19 cellular contexts compared by ENCODE assay signal in genomic region chr5:173645897-173646574, GRCh38. TPM values are rescaled to one million over a fixed set of nuclear protein-coding genes. Genes with fewer than 3 reads are reported as not detected.
A peak's percentile ranks its signal among the peaks of the same experiment; 100 is the strongest.
DNase-seq lines count a peak whose midpoint lies in the region; ATAC-seq and TF ChIP-seq lines count a peak whose summit lies in the region.
"Had no signal": no experiment of that assay in that cellular context is flagged by ENCODE, and none has a peak within 500 bp of the region (broad histone marks: within the 10 kb centered on the region; RNA-seq: fewer than 3 reads in every experiment).

No MANE protein-coding gene starts in this region.

- peaks cover 11% of the 10 kb centered on the region for H3K4me1 ChIP-seq in cardiac muscle cell (ENCODE audit: low read depth)
- H3K4me1 ChIP-seq in right atrium auricular region, result no peaks in the 10 kb centered on the region
- no peaks in the 10 kb centered on the region for H3K4me1 ChIP-seq in upper lobe of right lung
- no peaks in the 10 kb centered on the region for H3K4me1 ChIP-seq in aorta (ENCODE audit: control insufficient read depth in 1 of 2, insufficient read depth in 2 of 2, low read length in 2 of 2)

- no peaks in the 10 kb centered on the region for H3K9me3 ChIP-seq in cardiac muscle cell (ENCODE audit: low read depth)
- no peaks in the 10 kb centered on the region for H3K9me3 ChIP-seq in right atrium auricular region
- no peaks in the 10 kb centered on the region for H3K9me3 ChIP-seq in upper lobe of right lung
- no peaks in the 10 kb centered on the region for H3K9me3 ChIP-seq in aorta (ENCODE audit: control insufficient read depth, low read length)
- H3K9me3 ChIP-seq: SK-N-SH had no signal

- H3K27ac ChIP-seq in cardiac muscle cell (peak overlapping the region; percentile 61), right atrium auricular region (no peak overlapping the region), upper lobe of right lung (no peak overlapping the region), aorta (ENCODE audit: low read depth in 1 of 2, low read length in 2 of 2) (no peak overlapping the region)
- H3K27ac ChIP-seq: brain microvascular endothelial cell had no signal

- H3K36me3 ChIP-seq in cardiac muscle cell, result no peaks in the 10 kb centered on the region
- H3K36me3 ChIP-seq in right atrium auricular region, result no peaks in the 10 kb centered on the region
- no peaks in the 10 kb centered on the region for H3K36me3 ChIP-seq in upper lobe of right lung
- H3K36me3 ChIP-seq in aorta (ENCODE audit: control insufficient read depth in 1 of 2, insufficient read depth in 2 of 2, low read length in 1 of 2), result no peaks in the 10 kb centered on the region
- H3K36me3 ChIP-seq: brain microvascular endothelial cell had no signal

- no peaks in the 10 kb centered on the region for H3K27me3 ChIP-seq in cardiac muscle cell
- no peaks in the 10 kb centered on the region for H3K27me3 ChIP-seq in right atrium auricular region
- no peaks in the 10 kb centered on the region for H3K27me3 ChIP-seq in upper lobe of right lung
- no peaks in the 10 kb centered on the region for H3K27me3 ChIP-seq in aorta (ENCODE audit: control insufficient read depth in 1 of 2, insufficient read depth in 2 of 2, low read length in 1 of 2)

- DNase-seq in cardiac muscle cell (ENCODE audit: low read depth in 1 of 2, low spot score in 1 of 2) (no peak), right atrium auricular region (ENCODE audit: low spot score) (no peak), fibroblast of villous mesenchyme (ENCODE audit: low read depth) (peak; percentile 3), myocyte (ENCODE audit: low read depth) (peak; percentile 62), upper lobe of right lung (no peak), aorta (no peak)
- no peak for DNase-seq in activated CD4-positive, alpha-beta T cell treated with anti-CD3 and anti-CD28 coated beads for 4 hours
- DNase-seq: activated B cell treated with CpG ODN at 0.5 μM for 24 hours; activated T-cell treated with anti-CD3 and anti-CD28 coated beads, Interleukin-2, amount 50 U/mL, for 48 hours; brain microvascular endothelial cell; COR-L47; cortex of kidney; NCI-H1417; NCI-H524 treated with DMSO at 0.1 percent for 48 hours; SK-N-SH; stimulated activated CD4-positive, alpha-beta T cell treated with anti-CD3 and anti-CD28 coated beads, Interleukin-4, amount 100 ng/mL, for 1 hour had no signal

- intact Hi-C loops in upper lobe of right lung (cut with DNase I), result no loop called here
- intact Hi-C loops in aorta (cut with DNase I), result no loop called here

- TF ChIP-seq CTCF in cardiac muscle cell (IDR thresholded peaks at IDR 0.05; ENCODE audit: low read depth, low read length), result no peak
- TF ChIP-seq CTCF in right atrium auricular region (IDR thresholded peaks at IDR 0.05), result no peak
- no peak for TF ChIP-seq CTCF in fibroblast of villous mesenchyme (IDR thresholded peaks at IDR 0.05; ENCODE audit: insufficient read depth, low read depth, low read length)
- no peak for TF ChIP-seq CTCF in upper lobe of right lung (IDR thresholded peaks at IDR 0.05)

- no peak overlapping the region for H3K4me3 ChIP-seq in cardiac muscle cell
- no peak overlapping the region for H3K4me3 ChIP-seq in right atrium auricular region
- no peak overlapping the region for H3K4me3 ChIP-seq in fibroblast of villous mesenchyme (ENCODE audit: low read depth, low read length)
- H3K4me3 ChIP-seq in upper lobe of right lung, result no peak overlapping the region
- H3K4me3 ChIP-seq in aorta (ENCODE audit: low read length in 2 of 2), result no peak overlapping the region

- peak; percentile 62 for ATAC-seq in upper lobe of right lung
- no peak for ATAC-seq in GM18498 (IDR thresholded peaks at IDR 0.05; ENCODE audit: unreplicated experiment)
- no peak for ATAC-seq in aorta (ENCODE audit: low FRiP score)
- ATAC-seq: activated naive CD4-positive, alpha-beta T cell treated with anti-CD3 and anti-CD28 coated beads, Interleukin-2, amount 50 U/mL, for 72 hours; natural killer cell treated with Interleukin-12 subunit alpha and Interleukin-12 subunit beta and Interleukin-15 and Interleukin-18, amount 100 ng/mL, for 72 hours had no signal

- 91 to 92% methylated on average over 10 of the region's 10 CpGs for WGBS in aorta, 2 donors

RNA-seq across cellular contexts. Expression of gene BOD1, which starts 29.6 kb away (rescaled TPM):
- total RNA-seq in cardiac muscle cell (94.9 and 96.3 TPM in 2 replicates), right atrium auricular region (10 to 100 TPM; 36.9 to 43.2 TPM), fibroblast of villous mesenchyme (66.0 and 74.3 TPM in 2 replicates), myocyte (91.8 and 110 TPM in 2 replicates), upper lobe of right lung (40.9 TPM), aorta (10 to 100 TPM; 29.2 to 39.5 TPM)
- polyA plus RNA-seq in cardiac muscle cell (80.5 and 101 TPM in 2 replicates), aorta (10 to 100 TPM; 27.8 to 48.8 TPM)
- 86.1 TPM for polyA plus RNA-seq in myocyte (2012)

Comparison
In these comparisons a context has a peak if more than half of its experiments do, and no peak if none do; other contexts are left out.
1. DNase-seq: peak in fibroblast of villous mesenchyme (single experiment) and myocyte (single experiment); none in cardiac muscle cell (0 of 2), right atrium auricular region (single experiment), upper lobe of right lung (single experiment), aorta (0 of 2) and activated CD4-positive, alpha-beta T cell treated with anti-CD3 and anti-CD28 coated beads for 4 hours (0 of 2).